ENCODE assay signal across 32 cellular contexts in genomic region chr6:108355890-108356289, GRCh38.
"Had no signal": no experiment of that assay in that cellular context is flagged by ENCODE, and none has a peak within 500 bp of the region (broad histone marks: within the 10 kb centered on the region; RNA-seq: fewer than 3 reads in every experiment).

No MANE protein-coding gene starts in this region.

- DNase-seq: activated B cell treated with CpG ODN at 0.5 μM for 24 hours; activated CD4-positive, alpha-beta memory T cell treated with anti-CD3 and anti-CD28 coated beads for 36 hours; activated CD4-positive, alpha-beta T cell treated with anti-CD3 and anti-CD28 coated beads for 4 hours; activated CD4-positive, alpha-beta T cell treated with anti-CD3 and anti-CD28 coated beads, Interleukin-2, amount 10 ng/mL, durations not matched to agents 24 days and 14 days; activated CD4-positive, alpha-beta T cell treated with anti-CD3 and anti-CD28 coated beads, Interleukin-2, amount 50 U/mL, for 1 hour; activated CD4-positive, alpha-beta T cell treated with anti-CD3 and anti-CD28 coated beads, Interleukin-2, amount 50 U/mL, for 4 hours; activated CD4-positive, CD25-positive, alpha-beta regulatory T cell treated with anti-CD3 and anti-CD28 coated beads, Interleukin-2, amount 50 U/mL, for 72 hours; activated CD8-positive, alpha-beta memory T cell treated with anti-CD3 and anti-CD28 coated beads, Interleukin-2, amount 50 U/mL, for 4 hours; activated CD8-positive, alpha-beta T cell treated with anti-CD3 and anti-CD28 coated beads for 36 hours; activated effector memory CD4-positive, alpha-beta T cell treated with anti-CD3 and anti-CD28 coated beads, Interleukin-2, amount 50 U/mL, for 16 hours; activated gamma-delta T cell treated with Interleukin-2 at 50 U/mL for 16 hours; activated naive CD4-positive, alpha-beta T cell; activated naive CD4-positive, alpha-beta T cell treated with anti-CD3 and anti-CD28 coated beads for 36 hours; activated naive CD4-positive, alpha-beta T cell treated with anti-CD3 and anti-CD28 coated beads, Interleukin-2, amount 50 U/mL, for 16 hours; activated naive CD8-positive, alpha-beta T cell treated with anti-CD3 and anti-CD28 coated beads for 36 hours; activated T-cell treated with anti-CD3 and anti-CD28 coated beads for 4 hours; activated T-cell treated with anti-CD3 and anti-CD28 coated beads, Interleukin-2, amount 50 U/mL, for 1 hour; activated T-cell treated with anti-CD3 and anti-CD28 coated beads, Interleukin-2, amount 50 U/mL, for 4 hours; activated T-cell treated with anti-CD3 and anti-CD28 coated beads, Interleukin-2, amount 50 U/mL, for 72 hours; adrenal gland; amniotic stem cell; aorta; body of pancreas; brain microvascular endothelial cell; central memory CD4-positive, alpha-beta T cell; T-helper 1 cell; T-helper 2 cell; T-helper 9 cell had no signal

- H3K27ac ChIP-seq: adrenal gland, body of pancreas, brain microvascular endothelial cell, breast epithelium, VCaP had no signal

- H3K9me3 ChIP-seq: adrenal gland, body of pancreas, breast epithelium had no signal

- H3K36me3 ChIP-seq: adrenal gland, brain microvascular endothelial cell, breast epithelium had no signal

- H3K27me3 ChIP-seq: adrenal gland, body of pancreas, brain microvascular endothelial cell, breast epithelium had no signal

- H3K4me3 ChIP-seq: adrenal gland, body of pancreas, breast epithelium had no signal

- H3K4me1 ChIP-seq: adrenal gland, breast epithelium had no signal

- ATAC-seq: activated CD8-positive, alpha-beta T cell treated with anti-CD3 and anti-CD28 coated beads for 36 hours; activated naive CD4-positive, alpha-beta T cell treated with anti-CD3 and anti-CD28 coated beads, Interleukin-2, amount 50 U/mL, for 72 hours; activated T-cell treated with anti-CD3 and anti-CD28 coated beads, Interleukin-2, amount 50 U/mL, for 4 hours; activated T-cell treated with anti-CD3 and anti-CD28 coated beads, Interleukin-2, amount 50 U/mL, for 72 hours; activated T-helper 17 cell treated with anti-CD3 and anti-CD28 coated beads, Interleukin-2, amount 50 U/mL, for 72 hours; body of pancreas had no signal
